11 cellular contexts compared by ENCODE assay signal in genomic region chr15:95620934-95621579, GRCh38.
A peak's percentile ranks its signal among the peaks of the same experiment; 100 is the strongest.
DNase-seq lines count a peak whose midpoint lies in the region; ATAC-seq and TF ChIP-seq lines count a peak whose summit lies in the region.
"Had no signal": no experiment of that assay in that cellular context is flagged by ENCODE, and none has a peak within 500 bp of the region (broad histone marks: within the 10 kb centered on the region; RNA-seq: fewer than 3 reads in every experiment).

No MANE protein-coding gene starts in this region.

- H2AFZ ChIP-seq in MM.1S (ENCODE audit: low read length) = peak overlapping the region; percentile 52; the same call in 1 of the 2 replicates

- H4K20me1 ChIP-seq in MM.1S (ENCODE audit: insufficient read depth, low read length) = no peaks in the 10 kb centered on the region

- H3K27ac ChIP-seq in AG04450 (ENCODE audit: low read depth, low read length) (no peak overlapping the region), MM.1S (ENCODE audit: low read length) (no peak overlapping the region)
- H3K27ac ChIP-seq: epithelial cell of prostate had no signal

- H3K36me3 ChIP-seq in MM.1S (replicated peaks; ENCODE audit: insufficient read depth, low read length) = no peaks in the 10 kb centered on the region
- H3K36me3 ChIP-seq: tibial nerve had no signal

- H3K9me2 ChIP-seq in MM.1S (replicated peaks; ENCODE audit: insufficient read depth, low read length) = no peaks in the 10 kb centered on the region

- DNase-seq in AG04450 (ENCODE audit: low read depth, low spot score) (peak; percentile 10), MM.1S (peak; percentile 40), fibroblast of gingiva (ENCODE audit: low read depth) (peak; percentile 67), GOT3 (lab: John Stamatoyannopoulos, UW) (no peak), NCI-H748 (lab: John Stamatoyannopoulos, UW; ENCODE audit: unreplicated experiment) (no peak)
- DNase-seq: midbrain had no signal

- H3K9me3 ChIP-seq in AG04450 (ENCODE audit: control insufficient read depth, insufficient read depth, low read length) (no peaks in the 10 kb centered on the region), MM.1S (replicated peaks; ENCODE audit: insufficient read depth, low read length) (no peaks in the 10 kb centered on the region)

- no peaks in the 10 kb centered on the region for H3F3A ChIP-seq in MM.1S (ENCODE audit: insufficient read depth, low read length)

- H3K27me3 ChIP-seq in AG04450 (ENCODE audit: control insufficient read depth, insufficient read depth, low read length) (no peaks in the 10 kb centered on the region), MM.1S (replicated peaks; ENCODE audit: insufficient read depth, low read length) (no peaks in the 10 kb centered on the region)
- H3K27me3 ChIP-seq: tibial nerve had no signal

- peaks cover 11% of the 10 kb centered on the region for H3K4me1 ChIP-seq in MM.1S (ENCODE audit: low read length)

- peak overlapping the region; percentile 21 for H3K4me2 ChIP-seq in MM.1S (ENCODE audit: low read depth, low read length)

- POLR2A ChIA-PET in AG04450 (lab: Yijun Ruan, JAX) = interaction anchor here (0.7 kb wide), 1 partner anchor 15 kb away, joined by 4 read pairs; no protein-coding TSS in a partner anchor

- ATAC-seq in GM18498 (IDR thresholded peaks at IDR 0.05; ENCODE audit: unreplicated experiment) (peak; percentile 66), HG02840 (IDR thresholded peaks at IDR 0.05; ENCODE audit: low FRiP score, unreplicated experiment) (no peak), GM18520 (IDR thresholded peaks at IDR 0.05; ENCODE audit: unreplicated experiment) (no peak)

- TF ChIP-seq CTCF in AG04450 (IDR thresholded peaks at IDR 0.05; ENCODE audit: low read depth, low read length) = no peak
- TF ChIP-seq CTCF in MM.1S (IDR thresholded peaks at IDR 0.05; ENCODE audit: low read length) = no peak

- H3K79me2 ChIP-seq in MM.1S (ENCODE audit: low read length) = no peaks in the 10 kb centered on the region

- CTCF ChIA-PET in AG04450 (lab: Charles Lee) = interaction anchor here (0.5 kb wide), 1 partner anchor 524 kb away, joined by 3 read pairs; no protein-coding TSS in a partner anchor

- H3K4me3 ChIP-seq in AG04450 (ENCODE audit: low read depth, low read length) = no peak overlapping the region
- no peak overlapping the region for H3K4me3 ChIP-seq in MM.1S (ENCODE audit: low read length)
- H3K4me3 ChIP-seq: tibial nerve had no signal

- no peak overlapping the region for H3K9ac ChIP-seq in MM.1S (ENCODE audit: low read length)

Comparison
In these comparisons a context has a peak if more than half of its experiments do, and no peak if none do; other contexts are left out.
1. DNase-seq: peak in AG04450 (single experiment), MM.1S (single experiment) and fibroblast of gingiva (single experiment); none in GOT3 (single experiment) and NCI-H748 (single experiment).